In the genomic region with DNA sequence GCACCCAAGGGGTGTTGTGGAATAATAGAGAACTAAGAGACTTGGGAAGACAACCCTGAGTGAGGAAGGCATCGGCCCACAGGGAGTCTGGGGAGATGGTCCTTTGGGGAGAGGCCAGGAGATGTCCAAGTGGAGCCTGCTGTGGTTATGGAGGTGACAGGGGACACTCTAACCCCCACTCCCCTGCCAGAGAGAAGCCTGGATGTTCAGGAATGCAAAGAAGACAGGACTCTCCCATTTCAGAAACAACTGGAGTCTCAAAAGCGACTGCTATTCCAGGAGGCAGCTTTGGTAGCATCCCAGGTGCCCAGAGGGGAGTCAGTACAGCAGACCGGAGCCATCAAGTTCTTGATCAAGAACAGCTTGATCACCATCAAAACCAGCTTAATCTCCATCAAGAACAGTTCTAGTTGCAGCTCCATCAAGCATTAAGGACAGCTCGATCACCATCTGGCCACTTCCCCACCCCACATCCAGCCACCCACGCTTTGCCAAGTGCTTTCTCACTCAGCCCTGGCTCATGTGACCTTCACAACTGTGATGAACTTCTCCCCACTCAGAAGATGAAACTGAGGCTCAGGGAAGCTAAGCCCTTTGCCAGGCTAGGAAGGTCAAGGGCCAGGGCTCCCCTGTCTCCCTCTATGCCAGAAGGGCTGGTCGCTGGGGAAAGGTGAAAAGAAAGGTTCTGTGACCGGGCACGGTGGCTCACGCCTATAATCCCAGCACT, we compare ENCODE assay signal across 10 cellular contexts. TPM values are rescaled to one million over a fixed set of nuclear protein-coding genes. Genes with fewer than 3 reads are reported as not detected.
DNase-seq lines count a peak whose midpoint lies in the region; ATAC-seq and TF ChIP-seq lines count a peak whose summit lies in the region.
"Had no signal": no experiment of that assay in that cellular context is flagged by ENCODE, and none has a peak within 500 bp of the region (broad histone marks: within the 10 kb centered on the region; RNA-seq: fewer than 3 reads in every experiment).

No MANE protein-coding gene starts in this region.

- H2AFZ ChIP-seq in GM23338 = no peak overlapping the region

- H3K27ac ChIP-seq in GM23338 (ENCODE audit: low read depth) (peak overlapping the region; percentile 74), right atrium auricular region (peak overlapping the region in 1 of 2 donors; percentile 35)
- H3K27ac ChIP-seq: epithelial cell of prostate had no signal

- no peak overlapping the region for H3K4me3 ChIP-seq in GM23338
- H3K4me3 ChIP-seq in right atrium auricular region = no peak overlapping the region

- ATAC-seq in GM23338 (no peak), activated B cell treated with CpG ODN at 0.5 μM for 24 hours (ENCODE audit: low read depth) (peak; percentile 5)
- peak; percentile 44 to 46 for ATAC-seq in stimulated activated naive B cell treated with anti-CD40 and anti-IgM and Interleukin-4, amounts not matched to agents 10 μg/mL and 1 μg/mL and 100 μg/mL, for 72 hours (replicated peaks)

- TF ChIP-seq CTCF in GM23338 (conservative IDR thresholded peaks at IDR 0.05; ENCODE audit: low read depth in 2 of 2) = no peak
- TF ChIP-seq CTCF in activated B cell treated with CpG ODN at 0.5 μM for 24 hours (IDR thresholded peaks at IDR 0.05) = no peak
- TF ChIP-seq CTCF in right atrium auricular region (IDR thresholded peaks at IDR 0.05) = no peak

- H3K9me3 Mint-ChIP-seq in GM23338 (no peaks in the 10 kb centered on the region; the same call in 2 of the 3 replicates), activated B cell treated with CpG ODN at 0.5 μM for 24 hours (no peaks in the 10 kb centered on the region)
- peaks cover 0 to 2% of the 10 kb centered on the region in 2 donors for H3K9me3 Mint-ChIP-seq in stimulated activated naive B cell treated with anti-CD40 and anti-IgM and Interleukin-4, amounts not matched to agents 10 μg/mL and 1 μg/mL and 100 μg/mL, for 72 hours

- H3K79me2 ChIP-seq in GM23338 (replicated peaks; ENCODE audit: insufficient read depth) = no peaks in the 10 kb centered on the region

- no peak overlapping the region; the same call in 2 of the 3 replicates for H3K4me3 Mint-ChIP-seq in GM23338
- H3K4me3 Mint-ChIP-seq in activated B cell treated with CpG ODN at 0.5 μM for 24 hours = peak overlapping the region; percentile 96
- peak overlapping the region; percentile 97 to 98 for H3K4me3 Mint-ChIP-seq in stimulated activated naive B cell treated with anti-CD40 and anti-IgM and Interleukin-4, amounts not matched to agents 10 μg/mL and 1 μg/mL and 100 μg/mL, for 72 hours

- no peak overlapping the region for H3K27ac Mint-ChIP-seq in GM23338
- H3K27ac Mint-ChIP-seq in activated B cell treated with CpG ODN at 0.5 μM for 24 hours = peak overlapping the region; percentile 98
- peak overlapping the region; percentile 98 for H3K27ac Mint-ChIP-seq in stimulated activated naive B cell treated with anti-CD40 and anti-IgM and Interleukin-4, amounts not matched to agents 10 μg/mL and 1 μg/mL and 100 μg/mL, for 72 hours

- H3K27me3 Mint-ChIP-seq in GM23338 (ENCODE audit: insufficient read depth, low read depth, poor library complexity) (peaks cover 11% of the 10 kb centered on the region), activated B cell treated with CpG ODN at 0.5 μM for 24 hours (no peaks in the 10 kb centered on the region)
- no peaks in the 10 kb centered on the region for H3K27me3 Mint-ChIP-seq in stimulated activated naive B cell treated with anti-CD40 and anti-IgM and Interleukin-4, amounts not matched to agents 10 μg/mL and 1 μg/mL and 100 μg/mL, for 72 hours

- H3K9me2 ChIP-seq in GM23338 (ENCODE audit: insufficient read depth) = no peaks in the 10 kb centered on the region

- CTCF ChIA-PET in activated B cell treated with CpG ODN at 0.5 μM for 24 hours (lab: Charles Lee) = interaction anchor here (1.2 to 11.7 kb wide), 6 partner anchors 11 to 149 kb away, joined by 3 to 372 read pairs (median 10); partner anchors contain the start of genes CEP85, SH3BGRL3 and ZNF593

- H3K36me3 Mint-ChIP-seq in GM23338 (ENCODE audit: low read depth) (peaks cover 16% of the 10 kb centered on the region), activated B cell treated with CpG ODN at 0.5 μM for 24 hours (ENCODE audit: low read depth) (peaks cover 42% of the 10 kb centered on the region)
- peaks cover 46 to 47% of the 10 kb centered on the region in 2 donors for H3K36me3 Mint-ChIP-seq in stimulated activated naive B cell treated with anti-CD40 and anti-IgM and Interleukin-4, amounts not matched to agents 10 μg/mL and 1 μg/mL and 100 μg/mL, for 72 hours

- no peaks in the 10 kb centered on the region for H3K9me3 ChIP-seq in right atrium auricular region

- no peaks in the 10 kb centered on the region for H4K20me1 ChIP-seq in GM23338 (replicated peaks; ENCODE audit: insufficient read depth)

- intact Hi-C loops in activated B cell treated with CpG ODN at 0.5 μM for 24 hours (cut with micrococcal nuclease) = no loop called here

- DNase-seq in GM23338 (ENCODE audit: low spot score) (no peak), activated B cell treated with CpG ODN at 0.5 μM for 24 hours (peak; percentile 26), right atrium auricular region (ENCODE audit: low spot score) (peak; percentile 66), activated gamma-delta T cell (lab: John Stamatoyannopoulos, UW) (no peak), COLO668 (lab: John Stamatoyannopoulos, UW; ENCODE audit: unreplicated experiment) (no peak), LoVo (ENCODE audit: low spot score) (no peak)
- DNase-seq in stimulated activated naive B cell treated with anti-CD40 and anti-IgM and Interleukin-4, amounts not matched to agents 10 μg/mL and 1 μg/mL and 100 μg/mL, for 72 hours = peak; percentile 72
- DNase-seq: NCI-H2081 had no signal

- H3K4me1 Mint-ChIP-seq in GM23338 (peaks cover 32% of the 10 kb centered on the region), activated B cell treated with CpG ODN at 0.5 μM for 24 hours (peaks cover 95% of the 10 kb centered on the region)
- H3K4me1 Mint-ChIP-seq in stimulated activated naive B cell treated with anti-CD40 and anti-IgM and Interleukin-4, amounts not matched to agents 10 μg/mL and 1 μg/mL and 100 μg/mL, for 72 hours = peaks cover 57 to 99% of the 10 kb centered on the region in 2 donors

- peaks cover 9% of the 10 kb centered on the region; the same call in 1 of the 2 replicates for H3F3A ChIP-seq in GM23338 (replicated peaks; ENCODE audit: low read depth)

- peak overlapping the region; percentile 68 for H3K4me2 ChIP-seq in GM23338

- H3K36me3 ChIP-seq in GM23338 (ENCODE audit: insufficient read depth) (no peaks in the 10 kb centered on the region), right atrium auricular region (no peaks in the 10 kb centered on the region)

- POLR2A ChIA-PET in activated B cell treated with CpG ODN at 0.5 μM for 24 hours (lab: Charles Lee) = interaction anchor here (0.6 to 14.1 kb wide), 16 partner anchors 10 to 1390 kb away, joined by 3 to 1638 read pairs (median 4); partner anchors contain the start of genes CEP85, HMGN2, PDIK1L and SH3BGRL3

- H3K4me1 ChIP-seq in GM23338 (ENCODE audit: insufficient read depth) (peaks cover 29% of the 10 kb centered on the region), right atrium auricular region (peaks cover 0 to 5% of the 10 kb centered on the region in 2 donors)

- no peaks in the 10 kb centered on the region for H3K27me3 ChIP-seq in GM23338 (ENCODE audit: insufficient read depth)
- H3K27me3 ChIP-seq in right atrium auricular region = no peaks in the 10 kb centered on the region

TF ChIP-seq in GM23338, 12 proteins besides CTCF, POLR2A, EP300 and RAD21 (continues in another document):
- TF ChIP-seq NANOG (IDR thresholded peaks at IDR 0.05; ENCODE audit: borderline replicate concordance) = no peak
- TF ChIP-seq STAT1 (IDR thresholded peaks at IDR 0.05; ENCODE audit: unreplicated experiment) = no peak
- TF ChIP-seq, protein P1, sequence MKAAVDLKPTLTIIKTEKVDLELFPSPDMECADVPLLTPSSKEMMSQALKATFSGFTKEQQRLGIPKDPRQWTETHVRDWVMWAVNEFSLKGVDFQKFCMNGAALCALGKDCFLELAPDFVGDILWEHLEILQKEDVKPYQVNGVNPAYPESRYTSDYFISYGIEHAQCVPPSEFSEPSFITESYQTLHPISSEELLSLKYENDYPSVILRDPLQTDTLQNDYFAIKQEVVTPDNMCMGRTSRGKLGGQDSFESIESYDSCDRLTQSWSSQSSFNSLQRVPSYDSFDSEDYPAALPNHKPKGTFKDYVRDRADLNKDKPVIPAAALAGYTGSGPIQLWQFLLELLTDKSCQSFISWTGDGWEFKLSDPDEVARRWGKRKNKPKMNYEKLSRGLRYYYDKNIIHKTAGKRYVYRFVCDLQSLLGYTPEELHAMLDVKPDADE (IDR thresholded peaks at IDR 0.05) = no peak
- no peak for TF ChIP-seq JUNB (IDR thresholded peaks at IDR 0.05; ENCODE audit: unreplicated experiment)
- no peak for TF ChIP-seq POLR2AphosphoS5 (IDR thresholded peaks at IDR 0.05; ENCODE audit: low read depth)
- no peak for TF ChIP-seq EZH2 (IDR thresholded peaks at IDR 0.05; ENCODE audit: low read depth, unreplicated experiment)
- TF ChIP-seq ZNF331 (CRISPR knock-in tag; IDR thresholded peaks at IDR 0.05; ENCODE audit: low read depth) = no peak
- TF ChIP-seq EZH2phosphoT487 (IDR thresholded peaks at IDR 0.05; ENCODE audit: unreplicated experiment) = no peak
- TF ChIP-seq ZNF114 (CRISPR knock-in tag; IDR thresholded peaks at IDR 0.05) = no peak

RNA-seq across cellular contexts. Expression of gene CD52, which starts 0.7 kb away (rescaled TPM):
- total RNA-seq in GM23338 (2014; rRNA removed; shearing (Covaris generic)) = not detected in 2 replicates
- polyA plus RNA-seq in GM23338 (2016; fragmentation: Nextera tagmentation; extraction: Ambion mirVana) = 7.3 and 9.6 TPM in 2 replicates
- 449 and 499 TPM in 2 replicates for total RNA-seq in activated B cell treated with CpG ODN at 0.5 μM for 24 hours
- total RNA-seq in right atrium auricular region = 1 to 10 TPM; 4.9 to 5.8 TPM

RNA-seq across cellular contexts. Expression of gene UBXN11, which starts 12.1 kb away (rescaled TPM):
- total RNA-seq in GM23338 (2014; rRNA removed; shearing (Covaris generic)) = 8.0 and 9.4 TPM in 2 replicates
- polyA plus RNA-seq in GM23338 (2016; fragmentation: Nextera tagmentation; extraction: Ambion mirVana) = 7.3 and 8.3 TPM in 2 replicates
- total RNA-seq in activated B cell treated with CpG ODN at 0.5 μM for 24 hours = 35.5 and 36.9 TPM in 2 replicates
- total RNA-seq in right atrium auricular region = 1 to 10 TPM; 4.5 to 7.4 TPM

RNA-seq across cellular contexts. Expression of gene CRYBG2, which starts 35.4 kb away (rescaled TPM):
- 10.0 and 18.4 TPM in 2 replicates for total RNA-seq in GM23338 (2014; rRNA removed; shearing (Covaris generic))
- polyA plus RNA-seq in GM23338 (2016; fragmentation: Nextera tagmentation; extraction: Ambion mirVana) = 17.6 and 19.4 TPM in 2 replicates
- total RNA-seq in activated B cell treated with CpG ODN at 0.5 μM for 24 hours = 0.27 and 0.86 TPM in 2 replicates
- total RNA-seq in right atrium auricular region = not detected
- total RNA-seq: omental fat pad had no signal

RNA-seq across cellular contexts. Expression of gene SH3BGRL3, which starts 38.6 kb away (rescaled TPM):
- 28.9 and 30.9 TPM in 2 replicates for total RNA-seq in GM23338 (2014; rRNA removed; shearing (Covaris generic))
- polyA plus RNA-seq in GM23338 (2016; fragmentation: Nextera tagmentation; extraction: Ambion mirVana) = 370 and 378 TPM in 2 replicates
- total RNA-seq in activated B cell treated with CpG ODN at 0.5 μM for 24 hours = 265 and 285 TPM in 2 replicates
- total RNA-seq in right atrium auricular region = 10 to 100 TPM; 24.8 to 66.0 TPM

RNA-seq across cellular contexts. Expression of gene ZNF683, which starts 54.0 kb away (rescaled TPM):
- not detected in 2 replicates for total RNA-seq in GM23338 (2014; rRNA removed; shearing (Covaris generic))
- polyA plus RNA-seq in GM23338 (2016; fragmentation: Nextera tagmentation; extraction: Ambion mirVana) = not detected in 2 replicates
- total RNA-seq in activated B cell treated with CpG ODN at 0.5 μM for 24 hours = not detected in 2 replicates
- not detected for total RNA-seq in right atrium auricular region
- total RNA-seq: omental fat pad had no signal

Comparison
In these comparisons a context has a peak if more than half of its experiments do, and no peak if none do; other contexts are left out.
1. DNase-seq: peak in activated B cell treated with CpG ODN at 0.5 μM for 24 hours (single experiment), right atrium auricular region (single experiment) and stimulated activated naive B cell treated with anti-CD40 and anti-IgM and Interleukin-4, amounts not matched to agents 10 μg/mL and 1 μg/mL and 100 μg/mL, for 72 hours (single experiment); none in GM23338 (single experiment), activated gamma-delta T cell (single experiment), COLO668 (single experiment) and LoVo (single experiment).
2. RNA of gene CD52, which starts 0.7 kb away (total RNA-seq): 449 to 499 TPM in activated B cell treated with CpG ODN at 0.5 μM for 24 hours; 4.9 to 5.8 TPM in right atrium auricular region and not detected in GM23338; every median in the first group is over 10 times any median in the second.